Comparison of ENCODE assay signal across 8 cellular contexts in the genomic region with DNA sequence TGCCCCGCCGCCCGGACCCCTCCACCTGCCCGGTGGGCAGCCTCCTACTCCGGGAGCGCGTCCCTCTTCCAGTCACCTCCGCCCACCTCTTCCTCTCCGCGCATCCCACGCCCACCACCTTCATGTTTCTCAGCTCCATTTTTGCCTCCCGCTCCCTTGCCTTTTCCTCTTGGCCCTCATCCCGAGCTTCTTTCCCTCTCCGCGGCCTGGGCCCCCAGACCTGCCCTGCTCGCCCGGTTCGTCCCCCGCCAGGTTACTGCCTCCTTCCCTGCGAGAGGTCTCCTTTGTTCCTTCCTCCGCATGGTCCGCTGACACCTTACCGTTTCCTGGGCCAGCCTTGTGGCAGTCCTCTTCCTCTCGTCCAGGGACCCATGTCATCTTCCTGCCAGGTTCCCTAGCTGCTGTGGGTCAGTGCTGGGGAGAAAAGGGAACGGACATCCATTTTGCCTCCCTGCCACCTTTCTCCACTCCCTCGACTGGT. TPM values are rescaled to one million over a fixed set of nuclear protein-coding genes. Genes with fewer than 3 reads are reported as not detected.
DNase-seq lines count a peak whose midpoint lies in the region; ATAC-seq and TF ChIP-seq lines count a peak whose summit lies in the region.

No MANE protein-coding gene starts in this region.

- ATAC-seq in DND-41 (ENCODE audit: insufficient read depth, low read depth): peak; percentile 36
- ATAC-seq in HG02759 (IDR thresholded peaks at IDR 0.05; ENCODE audit: unreplicated experiment): no peak

- H3K18ac ChIP-seq in neuronal stem cell (ENCODE audit: low read length): peak overlapping the region; percentile 88

- TF ChIP-seq CTCF in DND-41 (IDR thresholded peaks at IDR 0.05; ENCODE audit: borderline replicate concordance, extremely low read depth, low read length, poor library complexity, severe bottlenecking) (no peak), fibroblast of pulmonary artery (IDR thresholded peaks at IDR 0.05; ENCODE audit: low read length, missing control alignments) (no peak)

- peaks cover 28% of the 10 kb centered on the region for H3K4me1 Mint-ChIP-seq in activated CD4-positive, alpha-beta memory T cell treated with anti-CD3 and anti-CD28 coated beads, Interleukin-2, amount 10 ng/mL, durations not matched to agents 7 days and 5 days

- H3K9ac ChIP-seq in DND-41 (ENCODE audit: low read depth, low read length) (peak overlapping the region; percentile 84), neuronal stem cell (ENCODE audit: low read depth, low read length, poor library complexity) (peak overlapping the region; percentile 96)

- H2BK5ac ChIP-seq in neuronal stem cell (ENCODE audit: low read length): peak overlapping the region; percentile 40

- H4K20me1 ChIP-seq in DND-41 (ENCODE audit: insufficient read depth, low read length): no peaks in the 10 kb centered on the region

- H3K36me3 ChIP-seq in DND-41 (ENCODE audit: insufficient read depth, low read length) (no peaks in the 10 kb centered on the region; the same call in 1 of the 2 replicates), neuronal stem cell (replicated peaks in 1 of 2; ENCODE audit: control insufficient read depth in 2 of 2, insufficient read depth in 2 of 2, low read length in 2 of 2) (no peaks in the 10 kb centered on the region)

- H3K27ac Mint-ChIP-seq in activated CD4-positive, alpha-beta memory T cell treated with anti-CD3 and anti-CD28 coated beads, Interleukin-2, amount 10 ng/mL, durations not matched to agents 7 days and 5 days: peak overlapping the region; percentile 60

- no peaks in the 10 kb centered on the region for H3K9me3 ChIP-seq in DND-41 (ENCODE audit: insufficient read depth, low read length, severe bottlenecking)
- no peaks in the 10 kb centered on the region for H3K9me3 ChIP-seq in neuronal stem cell (replicated peaks in 1 of 2; ENCODE audit: control insufficient read depth in 2 of 2, insufficient read depth in 1 of 2, low read depth in 1 of 2, low read length in 2 of 2)

- H2BK12ac ChIP-seq in neuronal stem cell (ENCODE audit: low read length): no peak overlapping the region

- H3K23ac ChIP-seq in neuronal stem cell (ENCODE audit: low read depth, low read length, poor library complexity): no peak overlapping the region

- H3K4ac ChIP-seq in neuronal stem cell (ENCODE audit: low read length): no peak overlapping the region

- H3K4me3 ChIP-seq in DND-41 (ENCODE audit: low read depth in 1 of 2, low read length in 2 of 2): peak overlapping the region; percentile 48 to 90
- H3K4me3 ChIP-seq in fibroblast of pulmonary artery (replicated peaks; ENCODE audit: low read depth, low read length): peak overlapping the region; percentile 88
- H3K4me3 ChIP-seq in neuronal stem cell (ENCODE audit: low read length in 2 of 2): peak overlapping the region; percentile 77 to 96

- peak overlapping the region; percentile 10 for H3K14ac ChIP-seq in neuronal stem cell (ENCODE audit: low read length)

- no peak overlapping the region for H4K91ac ChIP-seq in neuronal stem cell (ENCODE audit: low read depth, low read length, poor library complexity)

- no peak for DNase-seq in DND-41
- peak; percentile 58 for DNase-seq in HK-2 (ENCODE audit: unreplicated experiment)
- DNase-seq in activated CD4-positive, alpha-beta memory T cell treated with anti-CD3 and anti-CD28 coated beads, Interleukin-2, amount 10 ng/mL, durations not matched to agents 7 days and 5 days: peak; percentile 28
- DNase-seq in fibroblast of pulmonary artery (ENCODE audit: low read depth): no peak
- DNase-seq in neuronal stem cell (ENCODE audit: low spot score): no peak
- no peak for DNase-seq in COR-L47 (lab: John Stamatoyannopoulos, UW)
- DNase-seq in NCI-H1694 (lab: John Stamatoyannopoulos, UW): no peak

- H2BK15ac ChIP-seq in neuronal stem cell (ENCODE audit: low read length): no peak overlapping the region

- H3K4me3 Mint-ChIP-seq in activated CD4-positive, alpha-beta memory T cell treated with anti-CD3 and anti-CD28 coated beads, Interleukin-2, amount 10 ng/mL, durations not matched to agents 7 days and 5 days: peak overlapping the region; percentile 85

- peaks cover 6% of the 10 kb centered on the region for H3K36me3 Mint-ChIP-seq in activated CD4-positive, alpha-beta memory T cell treated with anti-CD3 and anti-CD28 coated beads, Interleukin-2, amount 10 ng/mL, durations not matched to agents 7 days and 5 days (ENCODE audit: low read depth)

- CTCF ChIA-PET in activated CD4-positive, alpha-beta memory T cell treated with anti-CD3 and anti-CD28 coated beads, Interleukin-2, amount 10 ng/mL, durations not matched to agents 7 days and 5 days (lab: Charles Lee): interaction anchor here (1.0 to 4.2 kb wide), 2 partner anchors 13 to 201 kb away, joined by 3 to 23 read pairs; no protein-coding TSS in a partner anchor

- H3K27ac ChIP-seq in DND-41 (ENCODE audit: low read length) (peak overlapping the region; percentile 53; the same call in 1 of the 2 replicates), neuronal stem cell (replicated peaks; ENCODE audit: low read length) (no peak overlapping the region)

- WGBS in neuronal stem cell (ENCODE audit: extremely low coverage in 2 of 2, insufficient read length in 2 of 2, insufficient replicate concordance in 1 of 2), 2 donors: no CpG with 5 or more reads among the region's 26 CpGs

- H3K27me3 ChIP-seq in DND-41 (ENCODE audit: insufficient read depth, low read length, poor library complexity): no peaks in the 10 kb centered on the region
- H3K27me3 ChIP-seq in neuronal stem cell (ENCODE audit: control insufficient read depth in 3 of 3, insufficient read depth in 3 of 3, low read depth in 1 of 3, low read length in 3 of 3): peaks cover 0 to 27% (median 9%) of the 10 kb centered on the region in 3 experiments

- peaks cover 34% of the 10 kb centered on the region for H3K4me1 ChIP-seq in DND-41 (ENCODE audit: insufficient read depth, low read length)
- H3K4me1 ChIP-seq in neuronal stem cell (ENCODE audit: control insufficient read depth in 2 of 2, insufficient read depth in 1 of 2, low read depth in 1 of 2, low read length in 2 of 2): peaks cover 0 to 6% of the 10 kb centered on the region in 2 donors

- H3K79me1 ChIP-seq in neuronal stem cell (ENCODE audit: low read depth, low read length): peaks cover 7% of the 10 kb centered on the region

- no peaks in the 10 kb centered on the region for H3K27me3 Mint-ChIP-seq in activated CD4-positive, alpha-beta memory T cell treated with anti-CD3 and anti-CD28 coated beads, Interleukin-2, amount 10 ng/mL, durations not matched to agents 7 days and 5 days

- H2AFZ ChIP-seq in DND-41 (ENCODE audit: low read depth, low read length) (peak overlapping the region; percentile 80), neuronal stem cell (ENCODE audit: low read length) (peak overlapping the region; percentile 97)

- no peak overlapping the region for H2AK5ac ChIP-seq in neuronal stem cell (ENCODE audit: low read depth, low read length)

- H3K4me2 ChIP-seq in DND-41 (ENCODE audit: insufficient read depth, low read length) (peak overlapping the region; percentile 99), neuronal stem cell (ENCODE audit: insufficient read depth, low read length, poor library complexity, severe bottlenecking) (peak overlapping the region; percentile 94)

- H3K9me3 Mint-ChIP-seq in activated CD4-positive, alpha-beta memory T cell treated with anti-CD3 and anti-CD28 coated beads, Interleukin-2, amount 10 ng/mL, durations not matched to agents 7 days and 5 days: no peaks in the 10 kb centered on the region

- H3K79me2 ChIP-seq in DND-41 (ENCODE audit: insufficient read depth, low read length): peaks cover 7% of the 10 kb centered on the region

- POLR2A ChIA-PET in activated CD4-positive, alpha-beta memory T cell treated with anti-CD3 and anti-CD28 coated beads, Interleukin-2, amount 10 ng/mL, durations not matched to agents 7 days and 5 days (lab: Charles Lee): interaction anchor here (0.7 to 3.5 kb wide), 11 partner anchors 9 to 347 kb away, joined by 3 to 32 read pairs (median 3); a partner anchor contains a TSS

- H2BK120ac ChIP-seq in neuronal stem cell (ENCODE audit: low read depth, low read length): no peak overlapping the region

- peak overlapping the region; percentile 53 for H4K8ac ChIP-seq in neuronal stem cell (ENCODE audit: low read depth, low read length)

RNA-seq across cellular contexts. Expression of a gene that starts 0.6 kb away (rescaled TPM):
- total RNA-seq in activated CD4-positive, alpha-beta memory T cell treated with anti-CD3 and anti-CD28 coated beads, Interleukin-2, amount 10 ng/mL, durations not matched to agents 7 days and 5 days: 10 to 100 TPM; 28.9 to 35.1 TPM
- 31.6 TPM for polyA plus RNA-seq in neuronal stem cell (2013, experiment 1 of 2)
- polyA plus RNA-seq in neuronal stem cell (2013, experiment 2 of 2): 30.8 TPM

Comparison
In these comparisons a context has a peak if more than half of its experiments do, and no peak if none do; other contexts are left out.
1. DNase-seq: peak in HK-2 (single experiment) and activated CD4-positive, alpha-beta memory T cell treated with anti-CD3 and anti-CD28 coated beads, Interleukin-2, amount 10 ng/mL, durations not matched to agents 7 days and 5 days (single experiment); none in DND-41 (single experiment), fibroblast of pulmonary artery (single experiment), neuronal stem cell (single experiment), COR-L47 (single experiment) and NCI-H1694 (single experiment).
2. Peak in every context shown above with its lines, with median percentiles within 50 percentile points of each other: H3K4me3 ChIP-seq.